ENCODE assay signal across 23 cellular contexts in the genomic region with DNA sequence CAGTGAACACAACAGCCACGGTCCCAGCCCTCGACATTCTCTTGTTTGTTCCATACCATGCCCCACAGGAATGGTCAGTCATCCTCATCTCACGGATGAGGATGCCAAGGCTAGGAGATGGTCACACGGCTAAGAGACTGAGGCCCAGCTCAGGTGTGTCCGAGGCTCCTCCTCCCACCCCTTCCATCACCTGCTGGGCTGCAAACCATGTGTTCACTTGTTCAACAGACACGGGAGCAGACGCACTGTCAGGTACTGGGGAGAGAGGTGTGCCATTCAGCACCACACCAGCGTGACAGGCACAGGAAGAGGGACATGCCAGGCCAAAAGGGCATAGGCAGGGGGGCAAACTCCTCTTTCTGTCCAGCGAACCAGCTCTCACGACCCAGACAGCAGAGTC. TPM values are rescaled to one million over a fixed set of nuclear protein-coding genes. Genes with fewer than 3 reads are reported as not detected.
DNase-seq lines count a peak whose midpoint lies in the region; ATAC-seq and TF ChIP-seq lines count a peak whose summit lies in the region.
"Had no signal": no experiment of that assay in that cellular context is flagged by ENCODE, and none has a peak within 500 bp of the region (broad histone marks: within the 10 kb centered on the region; RNA-seq: fewer than 3 reads in every experiment).

No MANE protein-coding gene starts in this region.

- H3K27me3 ChIP-seq in mucosa of stomach (ENCODE audit: control insufficient read depth, insufficient read depth, low read length), result no peaks in the 10 kb centered on the region
- H3K27me3 ChIP-seq in upper lobe of left lung, result no peaks in the 10 kb centered on the region
- H3K27me3 ChIP-seq: dorsolateral prefrontal cortex had no signal

- no peak overlapping the region for H3K4me3 ChIP-seq in mucosa of stomach (ENCODE audit: low read length)
- H3K4me3 ChIP-seq in upper lobe of left lung, result no peak overlapping the region
- H3K4me3 ChIP-seq: dorsolateral prefrontal cortex had no signal

- TF ChIP-seq POLR2A in upper lobe of left lung (IDR thresholded peaks at IDR 0.05), result no peak

- CTCF ChIA-PET in WTC11 (lab: Charles Lee), result interaction anchor here (0.7 to 4.0 kb wide), 3 partner anchors 18 to 64 kb away, joined by 4 to 21 read pairs (median 4); no protein-coding TSS in a partner anchor

- DNase-seq in DMS53 (lab: John Stamatoyannopoulos, UW) (peak; percentile 94), WTC11 (ENCODE audit: low spot score) (no peak), upper lobe of left lung (no peak)
- DNase-seq in stimulated activated CD4-positive, alpha-beta T cell treated with anti-CD3 and anti-CD28 coated beads, Interleukin-12 subunit alpha, Interleukin-12 subunit beta, amount 100 ng/mL, for 4 hours, result no peak
- DNase-seq: activated CD4-positive, alpha-beta memory T cell treated with anti-CD3 and anti-CD28 coated beads for 36 hours; aorta; CD4-positive, CD25-positive, alpha-beta regulatory T cell; dorsolateral prefrontal cortex; mammary epithelial cell; NCI-H1694 treated with DMSO at 0.1 percent for 48 hours; NCI-H82; OCI-M1; retina; SIG-M5; stimulated activated naive CD8-positive, alpha-beta T cell treated with anti-CD3 and anti-CD28 coated beads, Interleukin-15, Interleukin-2, amounts not matched to agents 100 U/mL and 50 U/mL, for 24 hours had no signal

- peaks cover 47% of the 10 kb centered on the region for H3K4me1 ChIP-seq in mucosa of stomach (ENCODE audit: control insufficient read depth, insufficient read depth, low read length)
- H3K4me1 ChIP-seq in upper lobe of left lung, result peaks cover 0 to 2% (median under 1%) of the 10 kb centered on the region in 4 donors

- no peaks in the 10 kb centered on the region for H3K36me3 Mint-ChIP-seq in WTC11
- H3K36me3 Mint-ChIP-seq: activated CD4-positive, alpha-beta memory T cell treated with anti-CD3 and anti-CD28 coated beads for 36 hours; activated naive CD8-positive, alpha-beta T cell; CD4-positive, CD25-positive, alpha-beta regulatory T cell had no signal

- no peak for ATAC-seq in WTC11
- no peak for ATAC-seq in GM18909 (IDR thresholded peaks at IDR 0.05; ENCODE audit: poor library complexity, unreplicated experiment)
- ATAC-seq in HG03159 (IDR thresholded peaks at IDR 0.05; ENCODE audit: unreplicated experiment), result no peak
- ATAC-seq in upper lobe of left lung (ENCODE audit: low FRiP score in 2 of 2), result no peak
- ATAC-seq: activated CD4-positive, CD25-positive, alpha-beta regulatory T cell treated with anti-CD3 and anti-CD28 coated beads, Interleukin-2, amount 50 U/mL, for 24 hours; stimulated activated naive CD8-positive, alpha-beta T cell treated with anti-CD3 and anti-CD28 coated beads, Interleukin-15, Interleukin-2, amounts not matched to agents 100 U/mL and 50 U/mL, for 24 hours had no signal

- H3K9me3 ChIP-seq in mucosa of stomach (ENCODE audit: control insufficient read depth, low read length), result no peaks in the 10 kb centered on the region
- H3K9me3 ChIP-seq in upper lobe of left lung, result no peaks in the 10 kb centered on the region

- H3K27ac Mint-ChIP-seq in WTC11, result peak overlapping the region; percentile 74; the same call in 1 of the 2 replicates
- H3K27ac Mint-ChIP-seq: activated CD4-positive, alpha-beta memory T cell treated with anti-CD3 and anti-CD28 coated beads for 36 hours; activated naive CD8-positive, alpha-beta T cell; activated T-helper 2 cell treated with anti-CD3 and anti-CD28 coated beads, Interferon-gamma antibody, Interleukin-2, Interleukin-4, amounts not matched to agents 10 μg/mL and 5 μg/mL and 100 μg/mL, durations not matched to agents 14 hours and 24 hours and 36 hours; CD4-positive, CD25-positive, alpha-beta regulatory T cell had no signal

- no peaks in the 10 kb centered on the region for H3K36me3 ChIP-seq in mucosa of stomach (ENCODE audit: control insufficient read depth, insufficient read depth, low read length)
- H3K36me3 ChIP-seq in upper lobe of left lung, result no peaks in the 10 kb centered on the region

- peak overlapping the region; percentile 58 for H3K9ac ChIP-seq in mucosa of stomach (ENCODE audit: low read length)
- H3K9ac ChIP-seq: KMS-11 had no signal

- TF ChIP-seq EP300 in upper lobe of left lung (IDR thresholded peaks at IDR 0.05), result no peak

- H3K27me3 Mint-ChIP-seq in WTC11 (ENCODE audit: low read depth), result peaks cover 3% of the 10 kb centered on the region; the same call in 1 of the 2 replicates
- H3K27me3 Mint-ChIP-seq: activated CD4-positive, alpha-beta memory T cell treated with anti-CD3 and anti-CD28 coated beads for 36 hours; CD4-positive, CD25-positive, alpha-beta regulatory T cell had no signal

- H3K4me1 Mint-ChIP-seq in WTC11, result peaks cover 30% of the 10 kb centered on the region

- 78 to 92% methylated on average over 10 of the region's 10 CpGs for WGBS in upper lobe of left lung, 2 donors

- TF ChIP-seq CTCF in 22Rv1 (IDR thresholded peaks at IDR 0.05) (no peak), WTC11 (IDR thresholded peaks at IDR 0.05) (no peak), upper lobe of left lung (IDR thresholded peaks at IDR 0.05) (no peak)

- POLR2A ChIA-PET in WTC11 (lab: Charles Lee), result no interaction called here

- H3K27ac ChIP-seq in 22Rv1, result peak overlapping the region; percentile 53
- H3K27ac ChIP-seq in upper lobe of left lung, result no peak overlapping the region
- H3K27ac ChIP-seq: dorsolateral prefrontal cortex, KMS-11 had no signal

- H3K9me3 Mint-ChIP-seq in WTC11, result peaks cover 8% of the 10 kb centered on the region
- H3K9me3 Mint-ChIP-seq: activated CD4-positive, alpha-beta memory T cell treated with anti-CD3 and anti-CD28 coated beads for 36 hours; activated T-helper 2 cell treated with anti-CD3 and anti-CD28 coated beads, Interferon-gamma antibody, Interleukin-2, Interleukin-4, amounts not matched to agents 10 μg/mL and 5 μg/mL and 100 μg/mL, durations not matched to agents 14 hours and 24 hours and 36 hours had no signal

- no peak overlapping the region for H3K4me3 Mint-ChIP-seq in WTC11
- H3K4me3 Mint-ChIP-seq: activated CD4-positive, alpha-beta memory T cell treated with anti-CD3 and anti-CD28 coated beads for 36 hours; activated naive CD8-positive, alpha-beta T cell; CD4-positive, CD25-positive, alpha-beta regulatory T cell had no signal

TF ChIP-seq in WTC11, 78 proteins besides CTCF, POLR2A, EP300 and RAD21 (continues in another document):
- TF ChIP-seq, protein P1, sequence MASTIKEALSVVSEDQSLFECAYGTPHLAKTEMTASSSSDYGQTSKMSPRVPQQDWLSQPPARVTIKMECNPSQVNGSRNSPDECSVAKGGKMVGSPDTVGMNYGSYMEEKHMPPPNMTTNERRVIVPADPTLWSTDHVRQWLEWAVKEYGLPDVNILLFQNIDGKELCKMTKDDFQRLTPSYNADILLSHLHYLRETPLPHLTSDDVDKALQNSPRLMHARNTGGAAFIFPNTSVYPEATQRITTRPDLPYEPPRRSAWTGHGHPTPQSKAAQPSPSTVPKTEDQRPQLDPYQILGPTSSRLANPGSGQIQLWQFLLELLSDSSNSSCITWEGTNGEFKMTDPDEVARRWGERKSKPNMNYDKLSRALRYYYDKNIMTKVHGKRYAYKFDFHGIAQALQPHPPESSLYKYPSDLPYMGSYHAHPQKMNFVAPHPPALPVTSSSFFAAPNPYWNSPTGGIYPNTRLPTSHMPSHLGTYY (CRISPR knock-in tag; IDR thresholded peaks at IDR 0.05), result no peak
- TF ChIP-seq ELF4 (CRISPR knock-in tag; IDR thresholded peaks at IDR 0.05; ENCODE audit: low read depth) (no peak), NR2C2 (CRISPR knock-in tag; IDR thresholded peaks at IDR 0.05) (no peak), GTF2I (CRISPR knock-in tag; conservative IDR thresholded peaks at IDR 0.05) (no peak), RORB (CRISPR knock-in tag; IDR thresholded peaks at IDR 0.05) (no peak)
- TF ChIP-seq, protein P2, sequence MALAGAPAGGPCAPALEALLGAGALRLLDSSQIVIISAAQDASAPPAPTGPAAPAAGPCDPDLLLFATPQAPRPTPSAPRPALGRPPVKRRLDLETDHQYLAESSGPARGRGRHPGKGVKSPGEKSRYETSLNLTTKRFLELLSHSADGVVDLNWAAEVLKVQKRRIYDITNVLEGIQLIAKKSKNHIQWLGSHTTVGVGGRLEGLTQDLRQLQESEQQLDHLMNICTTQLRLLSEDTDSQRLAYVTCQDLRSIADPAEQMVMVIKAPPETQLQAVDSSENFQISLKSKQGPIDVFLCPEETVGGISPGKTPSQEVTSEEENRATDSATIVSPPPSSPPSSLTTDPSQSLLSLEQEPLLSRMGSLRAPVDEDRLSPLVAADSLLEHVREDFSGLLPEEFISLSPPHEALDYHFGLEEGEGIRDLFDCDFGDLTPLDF (CRISPR knock-in tag; IDR thresholded peaks at IDR 0.05), result no peak
- TF ChIP-seq, protein P3, sequence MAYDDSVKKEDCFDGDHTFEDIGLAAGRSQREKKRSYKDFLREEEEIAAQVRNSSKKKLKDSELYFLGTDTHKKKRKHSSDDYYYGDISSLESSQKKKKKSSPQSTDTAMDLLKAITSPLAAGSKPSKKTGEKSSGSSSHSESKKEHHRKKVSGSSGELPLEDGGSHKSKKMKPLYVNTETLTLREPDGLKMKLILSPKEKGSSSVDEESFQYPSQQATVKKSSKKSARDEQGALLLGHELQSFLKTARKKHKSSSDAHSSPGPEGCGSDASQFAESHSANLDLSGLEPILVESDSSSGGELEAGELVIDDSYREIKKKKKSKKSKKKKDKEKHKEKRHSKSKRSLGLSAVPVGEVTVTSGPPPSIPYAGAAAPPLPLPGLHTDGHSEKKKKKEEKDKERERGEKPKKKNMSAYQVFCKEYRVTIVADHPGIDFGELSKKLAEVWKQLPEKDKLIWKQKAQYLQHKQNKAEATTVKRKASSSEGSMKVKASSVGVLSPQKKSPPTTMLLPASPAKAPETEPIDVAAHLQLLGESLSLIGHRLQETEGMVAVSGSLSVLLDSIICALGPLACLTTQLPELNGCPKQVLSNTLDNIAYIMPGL (CRISPR knock-in tag; IDR thresholded peaks at IDR 0.05), result no peak

RNA-seq across cellular contexts. Expression of a gene that starts 45.9 kb away (rescaled TPM):
- 2.6 to 3.9 TPM (median 2.8 TPM) in 3 replicates for total RNA-seq in WTC11 (2021)
- total RNA-seq in upper lobe of left lung, result 10 to 100 TPM in 2 of 6 donors, 1 to 10 TPM in 4; 3.6 to 36.9 (median 8.1) TPM
